8 cellular contexts compared by ENCODE assay signal in the genomic region with DNA sequence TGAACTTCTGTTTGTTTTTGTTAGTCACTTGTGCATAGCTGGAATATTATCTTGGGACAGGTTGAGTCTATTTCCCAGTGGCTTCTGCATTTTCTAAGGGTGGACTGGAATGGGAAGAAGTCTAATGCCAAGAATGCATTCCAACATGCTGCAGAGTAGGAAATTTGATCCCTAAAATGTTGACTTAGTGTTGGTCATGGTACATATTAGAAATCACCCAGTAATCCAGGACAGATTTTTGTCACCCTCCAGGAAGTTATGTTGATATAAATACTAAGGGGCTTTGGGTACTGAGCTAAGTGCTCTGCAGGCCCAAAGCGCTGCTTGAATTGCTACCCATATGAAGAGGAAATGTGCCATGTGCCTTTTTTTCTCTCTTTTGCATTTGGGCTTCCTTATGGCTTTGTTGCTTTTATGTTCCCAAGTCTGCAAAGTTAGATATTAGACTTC. TPM values are rescaled to one million over a fixed set of nuclear protein-coding genes. Genes with fewer than 3 reads are reported as not detected.
DNase-seq lines count a peak whose midpoint lies in the region; ATAC-seq lines count a peak whose summit lies in the region.

No MANE protein-coding gene starts in this region.

- no peak for DNase-seq in T-helper 1 cell
- no peak for DNase-seq in T-cell
- no peak for DNase-seq in right cardiac atrium
- peak; percentile 65 for DNase-seq in stromal cell of bone marrow (ENCODE audit: low read depth)
- no peak for DNase-seq in NCI-H146 (lab: John Stamatoyannopoulos, UW)

- H3K27ac Mint-ChIP-seq in T-helper 1 cell treated with Interleukin-12 subunit alpha and Interleukin-12 subunit beta and Interleukin-4 antibody, amounts not matched to agents 30 μg/mL and 1 μg/mL, for 36 hours: peak overlapping the region; percentile 13
- peak overlapping the region; percentile 41 to 73 for H3K27ac Mint-ChIP-seq in T-cell

- peak overlapping the region; percentile 3 for H3K4me3 Mint-ChIP-seq in T-helper 1 cell treated with Interleukin-12 subunit alpha and Interleukin-12 subunit beta and Interleukin-4 antibody, amounts not matched to agents 30 μg/mL and 1 μg/mL, for 36 hours
- H3K4me3 Mint-ChIP-seq in T-cell: peak overlapping the region; percentile 45 to 64 (median 45)

- peaks cover 32% of the 10 kb centered on the region for H3K4me1 ChIP-seq in right cardiac atrium (ENCODE audit: control insufficient read depth, insufficient read depth, low read length)

- CTCF ChIA-PET in T-cell (lab: Charles Lee): interaction anchor here in 1 of 2 donors (1.1 kb wide), 1 partner anchor 14 kb away, joined by 4 read pairs; no protein-coding TSS in a partner anchor

- peaks cover 31% of the 10 kb centered on the region for H3K4me1 Mint-ChIP-seq in T-helper 1 cell treated with Interleukin-12 subunit alpha and Interleukin-12 subunit beta and Interleukin-4 antibody, amounts not matched to agents 30 μg/mL and 1 μg/mL, for 36 hours (ENCODE audit: low read depth)
- peaks cover 20 to 47% (median 44%) of the 10 kb centered on the region in 3 donors for H3K4me1 Mint-ChIP-seq in T-cell

- no peaks in the 10 kb centered on the region for H3K9me3 ChIP-seq in right cardiac atrium (ENCODE audit: control insufficient read depth, low read length)

- H3K4me3 ChIP-seq in right cardiac atrium (ENCODE audit: low read length): no peak overlapping the region

- 36% methylated on average over 1 of the region's 1 CpG for WGBS in right cardiac atrium

- no peaks in the 10 kb centered on the region for H3K27me3 Mint-ChIP-seq in T-helper 1 cell treated with Interleukin-12 subunit alpha and Interleukin-12 subunit beta and Interleukin-4 antibody, amounts not matched to agents 30 μg/mL and 1 μg/mL, for 36 hours (ENCODE audit: low read depth)
- H3K27me3 Mint-ChIP-seq in T-cell: no peaks in the 10 kb centered on the region

- no peak for ATAC-seq in T-cell (replicated peaks in 1 of 4)
- ATAC-seq in right cardiac atrium: peak; percentile 21 to 24
- no peak for ATAC-seq in HG03097 (IDR thresholded peaks at IDR 0.05; ENCODE audit: low FRiP score, unreplicated experiment)
- ATAC-seq in HG02763 (IDR thresholded peaks at IDR 0.05; ENCODE audit: unreplicated experiment): no peak

- no peaks in the 10 kb centered on the region for H3K9me3 Mint-ChIP-seq in T-helper 1 cell treated with Interleukin-12 subunit alpha and Interleukin-12 subunit beta and Interleukin-4 antibody, amounts not matched to agents 30 μg/mL and 1 μg/mL, for 36 hours
- H3K9me3 Mint-ChIP-seq in T-cell: no peaks in the 10 kb centered on the region

- intact Hi-C loops in right cardiac atrium (cut with DNase I): loop anchor here in 1 of 4 donors (10.0 kb wide), 1 partner anchor 79 kb away; a partner anchor contains a TSS

- POLR2A ChIA-PET in T-cell (lab: Charles Lee): no interaction called here

- H3K27me3 ChIP-seq in right cardiac atrium (ENCODE audit: control insufficient read depth, insufficient read depth): no peaks in the 10 kb centered on the region

- H3K27ac ChIP-seq in right cardiac atrium (ENCODE audit: low read length): peak overlapping the region; percentile 53

- H3K36me3 Mint-ChIP-seq in T-helper 1 cell treated with Interleukin-12 subunit alpha and Interleukin-12 subunit beta and Interleukin-4 antibody, amounts not matched to agents 30 μg/mL and 1 μg/mL, for 36 hours (ENCODE audit: low read depth): peaks cover 27% of the 10 kb centered on the region
- peaks cover 13% of the 10 kb centered on the region for H3K36me3 Mint-ChIP-seq in T-cell

RNA-seq across cellular contexts. Expression of a gene that starts 10.0 kb away (rescaled TPM):
- total RNA-seq in T-cell (100 to 1,000 TPM; 122 to 148 (median 126) TPM), right cardiac atrium (10 to 100 TPM; 33.1 to 45.3 (median 40.0) TPM)
- 15.7 TPM for polyA plus RNA-seq in right cardiac atrium

Comparison
In these comparisons a context has a peak if more than half of its experiments do, and no peak if none do; other contexts are left out.
1. ATAC-seq: peak in right cardiac atrium (2 of 2); none in T-cell (0 of 4), HG03097 (single experiment) and HG02763 (single experiment).